2 cellular contexts compared by ENCODE assay signal in genomic region chr6:135141728-135142127, GRCh38.
TF ChIP-seq lines count a peak whose summit lies in the region.

No MANE protein-coding gene starts in this region.

TF ChIP-seq in H1, 55 proteins besides CTCF, POLR2A, EP300 and RAD21:
- TF ChIP-seq NANOG (IDR thresholded peaks at IDR 0.05; ENCODE audit: insufficient read depth, low read depth, low read length, poor library complexity, severe bottlenecking) (no peak), SIN3A (conservative IDR thresholded peaks at IDR 0.05 in 1 of 2, IDR thresholded peaks at IDR 0.05 in 1 of 2; ENCODE audit: low read depth in 1 of 2, low read length in 2 of 2) (no peak), SRF (IDR thresholded peaks at IDR 0.05; ENCODE audit: low read depth, low read length) (no peak), CHD2 (IDR thresholded peaks at IDR 0.05; ENCODE audit: low read length) (no peak), ASH2L (IDR thresholded peaks at IDR 0.05; ENCODE audit: low read length) (no peak), CBX8 (IDR thresholded peaks at IDR 0.05; ENCODE audit: borderline replicate concordance, low read depth, low read length) (no peak), BCL11A (IDR thresholded peaks at IDR 0.05; ENCODE audit: low read depth in 2 of 2, low read length in 2 of 2) (no peak), TBP (IDR thresholded peaks at IDR 0.05; ENCODE audit: low read depth, low read length) (no peak), SIRT6 (IDR thresholded peaks at IDR 0.05; ENCODE audit: low read length) (no peak), NRF1 (IDR thresholded peaks at IDR 0.05; ENCODE audit: low read depth, low read length) (no peak), RFX5 (IDR thresholded peaks at IDR 0.05; ENCODE audit: borderline replicate concordance, low read depth, low read length) (no peak)

TF ChIP-seq in HepG2, 621 proteins besides CTCF, POLR2A, EP300 and RAD21:
- TF ChIP-seq SRF (IDR thresholded peaks at IDR 0.05; ENCODE audit: low read depth, low read length) (no peak), ATM (IDR thresholded peaks at IDR 0.05; ENCODE audit: borderline replicate concordance) (no peak), ZNF263 (CRISPR knock-in tag; IDR thresholded peaks at IDR 0.05) (no peak), ZFAT (CRISPR knock-in tag; conservative IDR thresholded peaks at IDR 0.05) (no peak), THAP8 (CRISPR knock-in tag; IDR thresholded peaks at IDR 0.05; ENCODE audit: borderline replicate concordance) (no peak), ZNF660 (CRISPR knock-in tag; IDR thresholded peaks at IDR 0.05; ENCODE audit: borderline replicate concordance, low read depth) (no peak), SP2 (CRISPR knock-in tag; IDR thresholded peaks at IDR 0.05) (no peak), ZBTB37 (CRISPR knock-in tag; IDR thresholded peaks at IDR 0.05) (no peak), ZNF225 (CRISPR knock-in tag; IDR thresholded peaks at IDR 0.05) (no peak), MEIS1 (CRISPR knock-in tag; IDR thresholded peaks at IDR 0.05; ENCODE audit: borderline replicate concordance) (no peak), TMF1 (CRISPR knock-in tag; IDR thresholded peaks at IDR 0.05; ENCODE audit: low read depth) (no peak), FOSL1 (CRISPR knock-in tag; IDR thresholded peaks at IDR 0.05; ENCODE audit: borderline replicate concordance) (no peak), ATF3 (CRISPR knock-in tag; IDR thresholded peaks at IDR 0.05) (no peak)
TF ChIP-seq in HepG2: peak in this region for 0.
